ENCODE assay signal across 8 cellular contexts in the genomic region with DNA sequence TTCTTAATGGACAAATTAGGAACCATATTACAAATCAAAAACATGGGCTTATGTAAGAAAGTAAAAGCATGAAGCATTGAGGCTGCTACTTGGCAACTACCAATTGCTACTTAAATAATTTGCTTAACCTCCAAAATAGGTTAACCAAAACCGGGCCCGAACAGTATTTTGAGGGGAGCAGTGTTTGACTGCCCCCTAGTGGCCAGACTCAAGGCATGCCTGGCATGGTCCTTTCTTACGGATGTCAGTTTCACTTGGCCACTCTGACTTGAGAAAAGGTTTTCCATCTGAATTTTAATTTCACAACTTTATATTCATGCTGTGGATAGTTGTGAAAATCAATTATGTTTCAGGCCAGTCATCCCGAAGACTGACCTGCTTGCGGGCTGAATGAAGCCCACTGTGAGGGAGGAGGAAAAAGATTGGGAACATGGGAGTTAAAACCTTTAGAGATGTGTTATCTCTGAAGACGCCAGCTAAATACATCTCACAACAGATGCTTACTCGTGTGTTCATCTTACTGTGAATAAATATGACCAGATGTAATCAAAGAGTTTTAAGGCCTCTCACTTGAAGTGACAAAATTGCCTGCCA. TPM values are rescaled to one million over a fixed set of nuclear protein-coding genes. Genes with fewer than 3 reads are reported as not detected.
DNase-seq lines count a peak whose midpoint lies in the region; ATAC-seq lines count a peak whose summit lies in the region.

No MANE protein-coding gene starts in this region.

- peak overlapping the region; percentile 69 for H3K9ac ChIP-seq in adipocyte (ENCODE audit: low read length)

- H3K9me3 ChIP-seq in adipocyte (ENCODE audit: control insufficient read depth, low read length) (no peaks in the 10 kb centered on the region), right cardiac atrium (ENCODE audit: control insufficient read depth, low read length) (no peaks in the 10 kb centered on the region)

- WGBS in right cardiac atrium = 6% methylated on average over 7 of the region's 7 CpGs

- intact Hi-C loops in right cardiac atrium (cut with DNase I) = loop anchor here (5.0 to 10.0 kb wide), 3 partner anchors 207 to 505 kb away; no protein-coding TSS in a partner anchor
- intact Hi-C loops in sciatic nerve (cut with DNase I) = no loop called here

- ATAC-seq in GM21619 (IDR thresholded peaks at IDR 0.05; ENCODE audit: unreplicated experiment) (peak; percentile 90), right cardiac atrium (peak; percentile 70 to 83), sciatic nerve (peak; percentile 87)

- no peak overlapping the region for H3K4me3 ChIP-seq in adipocyte (ENCODE audit: low read length)
- H3K4me3 ChIP-seq in right cardiac atrium (ENCODE audit: low read length) = no peak overlapping the region

- peak; percentile 84 for DNase-seq in ELR (ENCODE audit: low read depth)
- peak; percentile 64 for DNase-seq in LHCN-M2 (ENCODE audit: low read depth)
- peak; percentile 66 for DNase-seq in SKM-1 (lab: John Stamatoyannopoulos, UW; ENCODE audit: unreplicated experiment)
- DNase-seq in adipocyte (ENCODE audit: low read depth) = peak; percentile 91
- DNase-seq in right cardiac atrium = peak; percentile 45 to 72 (median 69)
- DNase-seq in sciatic nerve (ENCODE audit: low spot score) = peak; percentile 82
- no peak for DNase-seq in GOT3 (lab: John Stamatoyannopoulos, UW)

- no peaks in the 10 kb centered on the region for H3K36me3 ChIP-seq in adipocyte (ENCODE audit: control insufficient read depth, insufficient read depth, low read length, severe bottlenecking)

- H3K4me1 ChIP-seq in adipocyte (ENCODE audit: control insufficient read depth, insufficient read depth, low read length) = peaks cover under 1% of the 10 kb centered on the region
- H3K4me1 ChIP-seq in right cardiac atrium (ENCODE audit: control insufficient read depth, insufficient read depth, low read length) = no peaks in the 10 kb centered on the region

- H3K27me3 ChIP-seq in adipocyte (replicated peaks; ENCODE audit: control insufficient read depth, insufficient read depth, low read length) = no peaks in the 10 kb centered on the region
- H3K27me3 ChIP-seq in right cardiac atrium (ENCODE audit: control insufficient read depth, insufficient read depth) = no peaks in the 10 kb centered on the region

- no peak overlapping the region for H3K27ac ChIP-seq in right cardiac atrium (ENCODE audit: low read length)

RNA-seq across cellular contexts. Expression of a gene that starts 2.9 kb away (rescaled TPM):
- total RNA-seq in LHCN-M2 (2014; rRNA removed) (not detected in 2 replicates), right cardiac atrium (not detected), sciatic nerve (not detected)
- polyA plus RNA-seq in LHCN-M2 (2012) = not detected
- not detected for polyA plus RNA-seq in right cardiac atrium
